24 cellular contexts compared by ENCODE assay signal in genomic region chr20:47984437-47984836, GRCh38.
"Had no signal": no experiment of that assay in that cellular context is flagged by ENCODE, and none has a peak within 500 bp of the region (broad histone marks: within the 10 kb centered on the region; RNA-seq: fewer than 3 reads in every experiment).

No MANE protein-coding gene starts in this region.

- H2AFZ ChIP-seq: parathyroid adenoma had no signal

- H3K27ac ChIP-seq: foreskin keratinocyte, heart left ventricle, parathyroid adenoma, right atrium auricular region, spleen, thoracic aorta, uterus, VCaP had no signal

- DNase-seq: activated CD4-positive, alpha-beta memory T cell treated with anti-CD3 and anti-CD28 coated beads for 36 hours; activated CD4-positive, alpha-beta T cell treated with anti-CD3 and anti-CD28 coated beads, Interleukin-2, amount 10 ng/mL, durations not matched to agents 24 days and 14 days; activated naive CD8-positive, alpha-beta T cell treated with anti-CD3 and anti-CD28 coated beads, Interleukin-2, amount 50 U/mL, for 24 hours; activated T-cell treated with anti-CD3 and anti-CD28 coated beads, Interleukin-2, amount 50 U/mL, for 4 hours; amygdala; central memory CD4-positive, alpha-beta T cell; endodermal cell; heart left ventricle; naive thymus-derived CD8-positive, alpha-beta T cell; occipital lobe; spleen; stimulated activated naive CD4-positive, alpha-beta T cell; T-helper 9 cell; uterus had no signal

- H3K9me3 ChIP-seq: right atrium auricular region, spleen, thoracic aorta, uterus had no signal

- H3K79me2 ChIP-seq: parathyroid adenoma had no signal

- H3K36me3 ChIP-seq: esophagus muscularis mucosa, heart left ventricle, right atrium auricular region, spleen, thoracic aorta, uterus had no signal

- H3K4me3 Mint-ChIP-seq: activated CD4-positive, alpha-beta memory T cell treated with anti-CD3 and anti-CD28 coated beads for 36 hours; activated CD4-positive, alpha-beta T cell treated with anti-CD3 and anti-CD28 coated beads, Interleukin-2, amount 10 ng/mL, durations not matched to agents 24 days and 14 days; activated naive CD4-positive, alpha-beta T cell treated with anti-CD3 and anti-CD28 coated beads, Interleukin-2, amount 50 U/mL, for 24 hours; activated naive CD8-positive, alpha-beta T cell treated with anti-CD3 and anti-CD28 coated beads, Interleukin-2, amount 50 U/mL, for 24 hours; activated T-cell treated with anti-CD3 and anti-CD28 coated beads, Interleukin-2, amount 50 U/mL, for 4 hours; activated T-helper 17 cell treated with anti-CD3 and anti-CD28 coated beads, Interleukin-2, amount 50 U/mL, for 72 hours; endodermal cell; naive thymus-derived CD8-positive, alpha-beta T cell; type B pancreatic cell had no signal

- H3K36me3 Mint-ChIP-seq: activated CD4-positive, alpha-beta memory T cell treated with anti-CD3 and anti-CD28 coated beads for 36 hours; activated naive CD4-positive, alpha-beta T cell treated with anti-CD3 and anti-CD28 coated beads, Interleukin-2, amount 50 U/mL, for 24 hours; naive thymus-derived CD8-positive, alpha-beta T cell; type B pancreatic cell had no signal

- H3K4me1 ChIP-seq: parathyroid adenoma, right atrium auricular region, uterus had no signal

- H3K4me3 ChIP-seq: esophagus muscularis mucosa, heart left ventricle, right atrium auricular region, spleen, thoracic aorta, uterus had no signal

- H3K27me3 ChIP-seq: esophagus muscularis mucosa, right atrium auricular region, uterus had no signal

- H3K4me1 Mint-ChIP-seq: activated CD4-positive, alpha-beta T cell treated with anti-CD3 and anti-CD28 coated beads, Interleukin-2, amount 10 ng/mL, durations not matched to agents 24 days and 14 days; activated naive CD4-positive, alpha-beta T cell treated with anti-CD3 and anti-CD28 coated beads, Interleukin-2, amount 50 U/mL, for 24 hours; activated naive CD8-positive, alpha-beta T cell treated with anti-CD3 and anti-CD28 coated beads, Interleukin-2, amount 50 U/mL, for 24 hours; activated T-helper 17 cell treated with anti-CD3 and anti-CD28 coated beads, Interleukin-2, amount 50 U/mL, for 72 hours had no signal

- H3K27me3 Mint-ChIP-seq: activated naive CD4-positive, alpha-beta T cell treated with anti-CD3 and anti-CD28 coated beads, Interleukin-2, amount 50 U/mL, for 24 hours; activated naive CD8-positive, alpha-beta T cell treated with anti-CD3 and anti-CD28 coated beads, Interleukin-2, amount 50 U/mL, for 24 hours had no signal

- H3K9ac ChIP-seq: parathyroid adenoma had no signal

- ATAC-seq: activated CD4-positive, CD25-positive, alpha-beta regulatory T cell treated with anti-CD3 and anti-CD28 coated beads, Interleukin-2, amount 50 U/mL, for 24 hours; activated naive CD8-positive, alpha-beta T cell treated with anti-CD3 and anti-CD28 coated beads, Interleukin-2, amount 50 U/mL, for 24 hours; activated T-cell treated with anti-CD3 and anti-CD28 coated beads, Interleukin-2, amount 50 U/mL, for 4 hours; activated T-helper 17 cell treated with anti-CD3 and anti-CD28 coated beads, Interleukin-2, amount 50 U/mL, for 72 hours; heart left ventricle; naive thymus-derived CD8-positive, alpha-beta T cell had no signal

- H3K27ac Mint-ChIP-seq: activated CD4-positive, alpha-beta memory T cell treated with anti-CD3 and anti-CD28 coated beads for 36 hours; activated CD4-positive, alpha-beta T cell treated with anti-CD3 and anti-CD28 coated beads, Interleukin-2, amount 10 ng/mL, durations not matched to agents 24 days and 14 days; activated naive CD4-positive, alpha-beta T cell treated with anti-CD3 and anti-CD28 coated beads, Interleukin-2, amount 50 U/mL, for 24 hours; activated naive CD8-positive, alpha-beta T cell treated with anti-CD3 and anti-CD28 coated beads, Interleukin-2, amount 50 U/mL, for 24 hours; activated T-helper 17 cell treated with anti-CD3 and anti-CD28 coated beads, Interleukin-2, amount 50 U/mL, for 72 hours; endodermal cell; naive thymus-derived CD8-positive, alpha-beta T cell; type B pancreatic cell had no signal

- H3K9me3 Mint-ChIP-seq: activated CD4-positive, alpha-beta memory T cell treated with anti-CD3 and anti-CD28 coated beads for 36 hours; activated CD4-positive, alpha-beta T cell treated with anti-CD3 and anti-CD28 coated beads, Interleukin-2, amount 10 ng/mL, durations not matched to agents 24 days and 14 days; activated naive CD4-positive, alpha-beta T cell treated with anti-CD3 and anti-CD28 coated beads, Interleukin-2, amount 50 U/mL, for 24 hours; activated naive CD8-positive, alpha-beta T cell treated with anti-CD3 and anti-CD28 coated beads, Interleukin-2, amount 50 U/mL, for 24 hours; activated T-cell treated with anti-CD3 and anti-CD28 coated beads, Interleukin-2, amount 50 U/mL, for 4 hours; activated T-helper 17 cell treated with anti-CD3 and anti-CD28 coated beads, Interleukin-2, amount 50 U/mL, for 72 hours; naive thymus-derived CD8-positive, alpha-beta T cell; type B pancreatic cell had no signal
